1 cellular context compared by ENCODE assay signal in the genomic region with DNA sequence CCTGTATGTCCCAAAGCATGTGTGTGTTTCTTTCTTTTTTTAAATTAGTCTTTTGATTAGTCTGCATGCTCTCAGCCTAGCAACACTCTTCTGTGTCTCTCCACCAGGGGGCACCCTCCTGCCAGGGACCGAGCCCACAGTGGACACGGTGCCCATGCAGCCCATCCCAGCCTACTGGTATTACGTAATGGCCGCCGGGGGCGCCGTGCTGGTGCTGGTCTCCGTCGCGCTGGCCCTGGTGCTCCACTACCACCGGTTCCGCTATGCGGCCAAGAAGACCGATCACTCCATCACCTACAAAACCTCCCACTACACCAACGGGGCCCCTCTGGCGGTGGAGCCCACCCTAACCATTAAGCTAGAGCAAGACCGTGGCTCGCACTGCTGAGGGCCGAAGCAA.
A peak's percentile ranks its signal among the peaks of the same experiment; 100 is the strongest.
TF ChIP-seq lines count a peak whose summit lies in the region.

No MANE protein-coding gene starts in this region.

TF ChIP-seq in HepG2, 621 proteins besides CTCF, POLR2A, EP300 and RAD21 (continued from another document and continues in another):
- TF ChIP-seq TEF (CRISPR knock-in tag; IDR thresholded peaks at IDR 0.05) (peak; percentile 92; the same call in 1 of the 2 replicates), EZH2 (conservative IDR thresholded peaks at IDR 0.05; ENCODE audit: low read depth, low read length) (no peak), ZNF567 (CRISPR knock-in tag; IDR thresholded peaks at IDR 0.05; ENCODE audit: borderline replicate concordance) (peak; percentile 69; the same call in 1 of the 2 replicates), ZNF121 (CRISPR knock-in tag; IDR thresholded peaks at IDR 0.05) (0 out of 2 replicates have a peak, but pooled peaks have one; percentile 19), ZNF382 (CRISPR knock-in tag; IDR thresholded peaks at IDR 0.05; ENCODE audit: borderline replicate concordance) (no peak), SOX6 (IDR thresholded peaks at IDR 0.05) (no peak), SOX6 (CRISPR knock-in tag; IDR thresholded peaks at IDR 0.05) (peak; percentile 50; the same call in 1 of the 2 replicates), U2AF2 (IDR thresholded peaks at IDR 0.05; ENCODE audit: low read depth, low read length) (no peak), HNRNPL (IDR thresholded peaks at IDR 0.05; ENCODE audit: low read depth, low read length) (0 out of 2 replicates have a peak, but pooled peaks have one; percentile 65), ZNF30 (CRISPR knock-in tag; IDR thresholded peaks at IDR 0.05) (no peak), CBX5 (CRISPR knock-in tag; IDR thresholded peaks at IDR 0.05; ENCODE audit: borderline replicate concordance) (peak; percentile 70; the same call in 1 of the 2 replicates), ZNF768 (CRISPR knock-in tag; IDR thresholded peaks at IDR 0.05) (peak; percentile 71; the same call in 1 of the 2 replicates), ZNF280D (CRISPR knock-in tag; IDR thresholded peaks at IDR 0.05) (peak; percentile 50; the same call in 1 of the 2 replicates), ZNF775 (CRISPR knock-in tag; IDR thresholded peaks at IDR 0.05; ENCODE audit: borderline replicate concordance) (no peak), SMAD1 (CRISPR knock-in tag; IDR thresholded peaks at IDR 0.05; ENCODE audit: borderline replicate concordance, low read depth) (peak; percentile 81; the same call in 1 of the 2 replicates), YEATS4 (CRISPR knock-in tag; IDR thresholded peaks at IDR 0.05; ENCODE audit: borderline replicate concordance) (no peak), HIVEP1 (CRISPR knock-in tag; IDR thresholded peaks at IDR 0.05) (0 out of 2 replicates have a peak, but pooled peaks have one; percentile 40), ZNF883 (CRISPR knock-in tag; IDR thresholded peaks at IDR 0.05; ENCODE audit: not compliant biosample characterization) (peak; percentile 47), ZSCAN25 (CRISPR knock-in tag; IDR thresholded peaks at IDR 0.05) (no peak), ZMYM4 (CRISPR knock-in tag; IDR thresholded peaks at IDR 0.05) (peak; percentile 53; the same call in 1 of the 2 replicates), ZNF124 (CRISPR knock-in tag; IDR thresholded peaks at IDR 0.05) (0 out of 2 replicates have a peak, but pooled peaks have one; percentile 54), YY1 (IDR thresholded peaks at IDR 0.05; ENCODE audit: insufficient read depth, insufficient replicate concordance, low read depth, low read length) (peak; percentile 49), ZNF703 (CRISPR knock-in tag; IDR thresholded peaks at IDR 0.05; ENCODE audit: borderline replicate concordance) (no peak), ZNF350 (CRISPR knock-in tag; IDR thresholded peaks at IDR 0.05; ENCODE audit: borderline replicate concordance, low read depth) (peak; percentile 58; the same call in 1 of the 2 replicates), NONO (IDR thresholded peaks at IDR 0.05) (no peak), NONO (CRISPR knock-in tag; conservative IDR thresholded peaks at IDR 0.05) (0 out of 2 replicates have a peak, but pooled peaks have one; percentile 40), ZNF83 (CRISPR knock-in tag; IDR thresholded peaks at IDR 0.05; ENCODE audit: borderline replicate concordance) (peak; percentile 91; the same call in 1 of the 2 replicates), FOXK2 (IDR thresholded peaks at IDR 0.05) (no peak), GATAD2A (CRISPR knock-in tag; IDR thresholded peaks at IDR 0.05) (peak; percentile 54), NFKB2 (CRISPR knock-in tag; IDR thresholded peaks at IDR 0.05; ENCODE audit: borderline replicate concordance) (peak; percentile 45; the same call in 1 of the 2 replicates), RXRA (CRISPR knock-in tag; IDR thresholded peaks at IDR 0.05) (peak; percentile 37; the same call in 1 of the 2 replicates), HNRNPLL (IDR thresholded peaks at IDR 0.05; ENCODE audit: low read depth, low read length, poor library complexity, severe bottlenecking) (peak; percentile 58), GTF3A (CRISPR knock-in tag; conservative IDR thresholded peaks at IDR 0.05) (no peak), ERF (CRISPR knock-in tag; IDR thresholded peaks at IDR 0.05) (0 out of 2 replicates have a peak, but pooled peaks have one; percentile 60), ZUFSP (CRISPR knock-in tag; IDR thresholded peaks at IDR 0.05; ENCODE audit: borderline replicate concordance) (no peak), IRF2 (CRISPR knock-in tag; IDR thresholded peaks at IDR 0.05) (0 out of 2 replicates have a peak, but pooled peaks have one; percentile 36), CEBPB (IDR thresholded peaks at IDR 0.05; ENCODE audit: borderline replicate concordance, low read depth, low read length) (peak; percentile 87), MYC (CRISPR knock-in tag; IDR thresholded peaks at IDR 0.05; ENCODE audit: borderline replicate concordance) (peak; percentile 37; the same call in 1 of the 2 replicates), ZSCAN20 (CRISPR knock-in tag; IDR thresholded peaks at IDR 0.05; ENCODE audit: borderline replicate concordance) (no peak), ZNF605 (CRISPR knock-in tag; IDR thresholded peaks at IDR 0.05) (no peak), CSRNP2 (CRISPR knock-in tag; conservative IDR thresholded peaks at IDR 0.05; ENCODE audit: low read depth) (no peak), RNF219 (CRISPR knock-in tag; IDR thresholded peaks at IDR 0.05) (no peak), SP5 (CRISPR knock-in tag; IDR thresholded peaks at IDR 0.05; ENCODE audit: borderline replicate concordance, low read depth) (no peak), ZNF839 (CRISPR knock-in tag; IDR thresholded peaks at IDR 0.05; ENCODE audit: borderline replicate concordance) (0 out of 2 replicates have a peak, but pooled peaks have one; percentile 36)
- TF ChIP-seq, protein P1, sequence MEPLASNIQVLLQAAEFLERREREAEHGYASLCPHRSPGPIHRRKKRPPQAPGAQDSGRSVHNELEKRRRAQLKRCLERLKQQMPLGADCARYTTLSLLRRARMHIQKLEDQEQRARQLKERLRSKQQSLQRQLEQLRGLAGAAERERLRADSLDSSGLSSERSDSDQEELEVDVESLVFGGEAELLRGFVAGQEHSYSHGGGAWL (CRISPR knock-in tag; IDR thresholded peaks at IDR 0.05), result 0 out of 2 replicates have a peak, but pooled peaks have one; percentile 26
- TF ChIP-seq, protein P2, sequence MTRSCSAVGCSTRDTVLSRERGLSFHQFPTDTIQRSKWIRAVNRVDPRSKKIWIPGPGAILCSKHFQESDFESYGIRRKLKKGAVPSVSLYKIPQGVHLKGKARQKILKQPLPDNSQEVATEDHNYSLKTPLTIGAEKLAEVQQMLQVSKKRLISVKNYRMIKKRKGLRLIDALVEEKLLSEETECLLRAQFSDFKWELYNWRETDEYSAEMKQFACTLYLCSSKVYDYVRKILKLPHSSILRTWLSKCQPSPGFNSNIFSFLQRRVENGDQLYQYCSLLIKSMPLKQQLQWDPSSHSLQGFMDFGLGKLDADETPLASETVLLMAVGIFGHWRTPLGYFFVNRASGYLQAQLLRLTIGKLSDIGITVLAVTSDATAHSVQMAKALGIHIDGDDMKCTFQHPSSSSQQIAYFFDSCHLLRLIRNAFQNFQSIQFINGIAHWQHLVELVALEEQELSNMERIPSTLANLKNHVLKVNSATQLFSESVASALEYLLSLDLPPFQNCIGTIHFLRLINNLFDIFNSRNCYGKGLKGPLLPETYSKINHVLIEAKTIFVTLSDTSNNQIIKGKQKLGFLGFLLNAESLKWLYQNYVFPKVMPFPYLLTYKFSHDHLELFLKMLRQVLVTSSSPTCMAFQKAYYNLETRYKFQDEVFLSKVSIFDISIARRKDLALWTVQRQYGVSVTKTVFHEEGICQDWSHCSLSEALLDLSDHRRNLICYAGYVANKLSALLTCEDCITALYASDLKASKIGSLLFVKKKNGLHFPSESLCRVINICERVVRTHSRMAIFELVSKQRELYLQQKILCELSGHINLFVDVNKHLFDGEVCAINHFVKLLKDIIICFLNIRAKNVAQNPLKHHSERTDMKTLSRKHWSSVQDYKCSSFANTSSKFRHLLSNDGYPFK (CRISPR knock-in tag; IDR thresholded peaks at IDR 0.05; ENCODE audit: borderline replicate concordance), result peak; percentile 46; the same call in 1 of the 2 replicates
- TF ChIP-seq, protein P3, sequence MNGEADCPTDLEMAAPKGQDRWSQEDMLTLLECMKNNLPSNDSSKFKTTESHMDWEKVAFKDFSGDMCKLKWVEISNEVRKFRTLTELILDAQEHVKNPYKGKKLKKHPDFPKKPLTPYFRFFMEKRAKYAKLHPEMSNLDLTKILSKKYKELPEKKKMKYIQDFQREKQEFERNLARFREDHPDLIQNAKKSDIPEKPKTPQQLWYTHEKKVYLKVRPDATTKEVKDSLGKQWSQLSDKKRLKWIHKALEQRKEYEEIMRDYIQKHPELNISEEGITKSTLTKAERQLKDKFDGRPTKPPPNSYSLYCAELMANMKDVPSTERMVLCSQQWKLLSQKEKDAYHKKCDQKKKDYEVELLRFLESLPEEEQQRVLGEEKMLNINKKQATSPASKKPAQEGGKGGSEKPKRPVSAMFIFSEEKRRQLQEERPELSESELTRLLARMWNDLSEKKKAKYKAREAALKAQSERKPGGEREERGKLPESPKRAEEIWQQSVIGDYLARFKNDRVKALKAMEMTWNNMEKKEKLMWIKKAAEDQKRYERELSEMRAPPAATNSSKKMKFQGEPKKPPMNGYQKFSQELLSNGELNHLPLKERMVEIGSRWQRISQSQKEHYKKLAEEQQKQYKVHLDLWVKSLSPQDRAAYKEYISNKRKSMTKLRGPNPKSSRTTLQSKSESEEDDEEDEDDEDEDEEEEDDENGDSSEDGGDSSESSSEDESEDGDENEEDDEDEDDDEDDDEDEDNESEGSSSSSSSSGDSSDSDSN (CRISPR knock-in tag; IDR thresholded peaks at IDR 0.05), result peak; percentile 40; the same call in 1 of the 2 replicates
- TF ChIP-seq, protein P4, sequence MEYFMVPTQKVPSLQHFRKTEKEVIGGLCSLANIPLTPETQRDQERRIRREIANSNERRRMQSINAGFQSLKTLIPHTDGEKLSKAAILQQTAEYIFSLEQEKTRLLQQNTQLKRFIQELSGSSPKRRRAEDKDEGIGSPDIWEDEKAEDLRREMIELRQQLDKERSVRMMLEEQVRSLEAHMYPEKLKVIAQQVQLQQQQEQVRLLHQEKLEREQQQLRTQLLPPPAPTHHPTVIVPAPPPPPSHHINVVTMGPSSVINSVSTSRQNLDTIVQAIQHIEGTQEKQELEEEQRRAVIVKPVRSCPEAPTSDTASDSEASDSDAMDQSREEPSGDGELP (IDR thresholded peaks at IDR 0.05; ENCODE audit: borderline replicate concordance, low read depth), result no peak
